6 cellular contexts compared by ENCODE assay signal in genomic region chr13:31528758-31529157, GRCh38.
"Had no signal": no experiment of that assay in that cellular context is flagged by ENCODE, and none has a peak within 500 bp of the region (broad histone marks: within the 10 kb centered on the region; RNA-seq: fewer than 3 reads in every experiment).

No MANE protein-coding gene starts in this region.

- DNase-seq: H9, HCEC 1CT, IMR-90, KG1 had no signal

- H2AFZ ChIP-seq: GM23338 had no signal

- ATAC-seq: GM23338, K562 had no signal

- H3K4me2 ChIP-seq: GM23338 had no signal

- H3K4me3 ChIP-seq: GM23338, K562 had no signal
